Comparison of ENCODE assay signal across 15 cellular contexts in the genomic region with DNA sequence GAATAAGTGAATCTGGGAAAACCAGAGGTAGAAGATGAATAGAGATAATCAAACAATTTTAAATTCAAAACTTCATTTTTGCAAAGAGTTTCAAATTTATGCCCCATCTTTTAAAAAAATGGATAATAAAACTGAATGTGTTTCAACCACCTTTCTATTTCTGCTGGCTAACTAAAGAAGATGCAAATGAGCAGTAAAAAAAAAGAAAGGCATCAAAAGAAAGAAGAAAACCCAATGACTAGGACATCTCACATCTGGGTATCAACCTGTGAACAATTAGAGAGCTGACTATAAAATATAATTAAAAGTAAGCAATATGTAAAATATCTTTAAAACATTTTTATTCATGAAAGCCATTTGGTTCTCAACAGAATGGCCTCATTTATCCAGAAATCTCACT. TPM values are rescaled to one million over a fixed set of nuclear protein-coding genes. Genes with fewer than 3 reads are reported as not detected.
DNase-seq lines count a peak whose midpoint lies in the region; TF ChIP-seq lines count a peak whose summit lies in the region.
"Had no signal": no experiment of that assay in that cellular context is flagged by ENCODE, and none has a peak within 500 bp of the region (broad histone marks: within the 10 kb centered on the region; RNA-seq: fewer than 3 reads in every experiment).

No MANE protein-coding gene starts in this region.

- H4K8ac ChIP-seq in neuronal stem cell (ENCODE audit: low read depth, low read length) = no peak overlapping the region

- H3K27ac ChIP-seq in neuronal stem cell (replicated peaks; ENCODE audit: low read length) = no peak overlapping the region
- H3K27ac ChIP-seq: ovary, uterus had no signal

- no peak overlapping the region for H2AK5ac ChIP-seq in neuronal stem cell (ENCODE audit: low read depth, low read length)

- H3K36me3 ChIP-seq in Loucy (ENCODE audit: insufficient read depth, low read length) = no peaks in the 10 kb centered on the region
- peaks cover 0 to 29% of the 10 kb centered on the region in 2 donors for H3K36me3 ChIP-seq in neuronal stem cell (replicated peaks in 1 of 2; ENCODE audit: control insufficient read depth in 2 of 2, insufficient read depth in 2 of 2, low read length in 2 of 2)
- H3K36me3 ChIP-seq: ovary, uterus had no signal

- H3K23ac ChIP-seq in neuronal stem cell (ENCODE audit: low read depth, low read length, poor library complexity) = no peak overlapping the region

- H4K20me1 ChIP-seq in Loucy (ENCODE audit: insufficient read depth, low read length, poor library complexity, severe bottlenecking) = peaks cover 19% of the 10 kb centered on the region

- H3K79me2 ChIP-seq in Loucy (ENCODE audit: insufficient read depth, low read length) = peaks cover 62% of the 10 kb centered on the region

- in situ Hi-C loops in KBM-7 (cut with MboI; ENCODE audit: low pct_unique_long_range_greater_than_20kb, low sequenced_read_pairs) = no loop called here

- DNase-seq in activated CD4-positive, alpha-beta T cell treated with anti-CD3 and anti-CD28 coated beads, Interleukin-2, amount 10 ng/mL, durations not matched to agents 7 days and 5 days = no peak
- DNase-seq in activated CD4-positive, alpha-beta T cell treated with anti-CD3 and anti-CD28 coated beads, Interleukin-2, amount 50 U/mL, for 48 hours = no peak
- DNase-seq in dermis blood vessel endothelial cell (peak; percentile 21), neuronal stem cell (ENCODE audit: low spot score) (no peak), hippocampal formation (lab: John Stamatoyannopoulos, UW) (no peak), KBM-7 (no peak), cerebellar nuclear complex (lab: John Stamatoyannopoulos, UW) (no peak)
- DNase-seq: anterior cingulate cortex; DMS 273 treated with DMSO at 0.1 percent for 48 hours; effector CD8-positive, alpha-beta T cell; left ventricle myocardium superior; ovary; stimulated activated CD4-positive, alpha-beta T cell treated with anti-CD3 and anti-CD28 coated beads, Interleukin-15, amount 100 ng/mL, for 24 hours; uterus had no signal

- no peaks in the 10 kb centered on the region for H3K9me3 ChIP-seq in Loucy (ENCODE audit: insufficient read depth, low read depth, low read length)
- peaks cover 0 to under 1% of the 10 kb centered on the region in 2 donors for H3K9me3 ChIP-seq in neuronal stem cell (replicated peaks in 1 of 2; ENCODE audit: control insufficient read depth in 2 of 2, insufficient read depth in 1 of 2, low read depth in 1 of 2, low read length in 2 of 2)
- H3K9me3 ChIP-seq: ovary, uterus had no signal

- H2BK120ac ChIP-seq in neuronal stem cell (ENCODE audit: low read depth, low read length) = no peak overlapping the region

- H2BK5ac ChIP-seq in neuronal stem cell (ENCODE audit: low read length) = no peak overlapping the region

- POLR2A ChIA-PET in activated CD4-positive, alpha-beta T cell treated with anti-CD3 and anti-CD28 coated beads, Interleukin-2, amount 10 ng/mL, durations not matched to agents 7 days and 5 days (lab: Charles Lee) = no interaction called here

- H3K4me1 ChIP-seq in Loucy (ENCODE audit: insufficient read depth, low read length, poor library complexity, severe bottlenecking) (peaks cover 66% of the 10 kb centered on the region), neuronal stem cell (ENCODE audit: control insufficient read depth in 2 of 2, insufficient read depth in 1 of 2, low read depth in 1 of 2, low read length in 2 of 2) (peaks cover 0 to 6% of the 10 kb centered on the region in 2 donors)

- H3K27me3 Mint-ChIP-seq in activated CD4-positive, alpha-beta T cell treated with anti-CD3 and anti-CD28 coated beads, Interleukin-2, amount 10 ng/mL, durations not matched to agents 7 days and 5 days = no peaks in the 10 kb centered on the region

- peaks cover 4% of the 10 kb centered on the region for H3K9me3 Mint-ChIP-seq in activated CD4-positive, alpha-beta T cell treated with anti-CD3 and anti-CD28 coated beads, Interleukin-2, amount 10 ng/mL, durations not matched to agents 7 days and 5 days

- peaks cover 2% of the 10 kb centered on the region for H3K79me1 ChIP-seq in neuronal stem cell (ENCODE audit: low read depth, low read length)

- no peaks in the 10 kb centered on the region for H3K9me2 ChIP-seq in Loucy (replicated peaks; ENCODE audit: low read depth, low read length)

- H2AFZ ChIP-seq in Loucy (ENCODE audit: low read length) = no peak overlapping the region
- H2AFZ ChIP-seq in neuronal stem cell (ENCODE audit: low read length) = no peak overlapping the region

- peak overlapping the region; percentile 98 for H3K4me3 Mint-ChIP-seq in activated CD4-positive, alpha-beta T cell treated with anti-CD3 and anti-CD28 coated beads, Interleukin-2, amount 10 ng/mL, durations not matched to agents 7 days and 5 days

- H3K27ac Mint-ChIP-seq in activated CD4-positive, alpha-beta T cell treated with anti-CD3 and anti-CD28 coated beads, Interleukin-2, amount 10 ng/mL, durations not matched to agents 7 days and 5 days = no peak overlapping the region

- TF ChIP-seq CTCF in Loucy (conservative IDR thresholded peaks at IDR 0.05; ENCODE audit: low read length) = no peak

- peak overlapping the region; percentile 99 for H3K4me3 ChIP-seq in Loucy (ENCODE audit: low read length, poor library complexity, severe bottlenecking)
- H3K4me3 ChIP-seq in neuronal stem cell (ENCODE audit: low read length in 2 of 2) = peak overlapping the region in 1 of 2 donors; percentile 67
- H3K4me3 ChIP-seq: ovary had no signal

- no peak overlapping the region for H3K4ac ChIP-seq in neuronal stem cell (ENCODE audit: low read length)

- no peak overlapping the region for H4K91ac ChIP-seq in neuronal stem cell (ENCODE audit: low read depth, low read length, poor library complexity)

- H2BK15ac ChIP-seq in neuronal stem cell (ENCODE audit: low read length) = no peak overlapping the region

- H3K18ac ChIP-seq in neuronal stem cell (ENCODE audit: low read length) = no peak overlapping the region

- H3F3A ChIP-seq in Loucy (ENCODE audit: low read depth) = no peaks in the 10 kb centered on the region

- H3K14ac ChIP-seq in neuronal stem cell (ENCODE audit: low read length) = no peak overlapping the region

- H3K36me3 Mint-ChIP-seq in activated CD4-positive, alpha-beta T cell treated with anti-CD3 and anti-CD28 coated beads, Interleukin-2, amount 10 ng/mL, durations not matched to agents 7 days and 5 days (ENCODE audit: low read depth) = peaks cover 34% of the 10 kb centered on the region

- H3K9ac ChIP-seq in Loucy (ENCODE audit: low read depth, low read length, poor library complexity, severe bottlenecking) (peak overlapping the region; percentile 8), neuronal stem cell (ENCODE audit: low read depth, low read length, poor library complexity) (no peak overlapping the region)

- no peak overlapping the region for H2BK12ac ChIP-seq in neuronal stem cell (ENCODE audit: low read length)

- H3K4me1 Mint-ChIP-seq in activated CD4-positive, alpha-beta T cell treated with anti-CD3 and anti-CD28 coated beads, Interleukin-2, amount 10 ng/mL, durations not matched to agents 7 days and 5 days = peaks cover 64% of the 10 kb centered on the region

- peaks cover 4% of the 10 kb centered on the region for H3K27me3 ChIP-seq in Loucy (ENCODE audit: insufficient read depth, low read length, poor library complexity, severe bottlenecking)
- no peaks in the 10 kb centered on the region for H3K27me3 ChIP-seq in neuronal stem cell (ENCODE audit: control insufficient read depth in 3 of 3, insufficient read depth in 3 of 3, low read depth in 1 of 3, low read length in 3 of 3)
- H3K27me3 ChIP-seq: ovary, uterus had no signal

- H3K4me2 ChIP-seq in Loucy (ENCODE audit: low read depth, low read length, poor library complexity, severe bottlenecking) (peak overlapping the region; percentile 87), neuronal stem cell (ENCODE audit: insufficient read depth, low read length, poor library complexity, severe bottlenecking) (peak overlapping the region; percentile 33)

- CTCF ChIA-PET in activated CD4-positive, alpha-beta T cell treated with anti-CD3 and anti-CD28 coated beads, Interleukin-2, amount 10 ng/mL, durations not matched to agents 7 days and 5 days (lab: Charles Lee) = interaction anchor here (0.6 kb wide), 1 partner anchor 86 kb away, joined by 4 read pairs; no protein-coding TSS in a partner anchor

RNA-seq across cellular contexts. Expression of a gene that starts 2.5 kb away (rescaled TPM):
- 10 to 100 TPM; 39.0 to 42.0 TPM for total RNA-seq in activated CD4-positive, alpha-beta T cell treated with anti-CD3 and anti-CD28 coated beads, Interleukin-2, amount 10 ng/mL, durations not matched to agents 7 days and 5 days
- total RNA-seq in dermis blood vessel endothelial cell = 4.8 and 10.2 TPM in 2 replicates
- polyA plus RNA-seq in neuronal stem cell (2013, experiment 1 of 2) = 25.0 TPM
- 26.9 TPM for polyA plus RNA-seq in neuronal stem cell (2013, experiment 2 of 2)
